ENCODE assay signal across 1 cellular context in the genomic region with DNA sequence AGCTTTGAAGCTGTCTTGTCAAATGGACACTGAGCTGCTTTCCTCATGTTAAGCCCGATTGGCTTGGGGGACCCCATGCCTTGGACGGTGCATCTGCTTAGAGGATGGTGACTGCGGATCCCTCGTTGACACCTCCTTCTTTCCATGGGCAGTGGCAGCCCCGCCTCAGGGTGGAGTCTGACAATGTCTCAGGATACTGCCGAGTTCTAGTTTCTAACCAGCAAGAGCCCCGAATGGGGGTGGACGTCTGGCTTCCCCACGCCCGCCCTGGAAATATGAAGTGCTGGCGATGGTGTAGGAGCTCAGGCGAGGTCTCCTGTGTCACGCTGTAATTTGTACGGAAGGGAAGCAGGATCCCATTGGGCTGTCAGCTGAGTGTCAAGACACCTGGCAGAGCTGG.
TF ChIP-seq lines count a peak whose summit lies in the region.

No MANE protein-coding gene starts in this region.

TF ChIP-seq in GM23338, 12 proteins besides CTCF, POLR2A, EP300 and RAD21 (continued from another document):
- TF ChIP-seq, protein P1, sequence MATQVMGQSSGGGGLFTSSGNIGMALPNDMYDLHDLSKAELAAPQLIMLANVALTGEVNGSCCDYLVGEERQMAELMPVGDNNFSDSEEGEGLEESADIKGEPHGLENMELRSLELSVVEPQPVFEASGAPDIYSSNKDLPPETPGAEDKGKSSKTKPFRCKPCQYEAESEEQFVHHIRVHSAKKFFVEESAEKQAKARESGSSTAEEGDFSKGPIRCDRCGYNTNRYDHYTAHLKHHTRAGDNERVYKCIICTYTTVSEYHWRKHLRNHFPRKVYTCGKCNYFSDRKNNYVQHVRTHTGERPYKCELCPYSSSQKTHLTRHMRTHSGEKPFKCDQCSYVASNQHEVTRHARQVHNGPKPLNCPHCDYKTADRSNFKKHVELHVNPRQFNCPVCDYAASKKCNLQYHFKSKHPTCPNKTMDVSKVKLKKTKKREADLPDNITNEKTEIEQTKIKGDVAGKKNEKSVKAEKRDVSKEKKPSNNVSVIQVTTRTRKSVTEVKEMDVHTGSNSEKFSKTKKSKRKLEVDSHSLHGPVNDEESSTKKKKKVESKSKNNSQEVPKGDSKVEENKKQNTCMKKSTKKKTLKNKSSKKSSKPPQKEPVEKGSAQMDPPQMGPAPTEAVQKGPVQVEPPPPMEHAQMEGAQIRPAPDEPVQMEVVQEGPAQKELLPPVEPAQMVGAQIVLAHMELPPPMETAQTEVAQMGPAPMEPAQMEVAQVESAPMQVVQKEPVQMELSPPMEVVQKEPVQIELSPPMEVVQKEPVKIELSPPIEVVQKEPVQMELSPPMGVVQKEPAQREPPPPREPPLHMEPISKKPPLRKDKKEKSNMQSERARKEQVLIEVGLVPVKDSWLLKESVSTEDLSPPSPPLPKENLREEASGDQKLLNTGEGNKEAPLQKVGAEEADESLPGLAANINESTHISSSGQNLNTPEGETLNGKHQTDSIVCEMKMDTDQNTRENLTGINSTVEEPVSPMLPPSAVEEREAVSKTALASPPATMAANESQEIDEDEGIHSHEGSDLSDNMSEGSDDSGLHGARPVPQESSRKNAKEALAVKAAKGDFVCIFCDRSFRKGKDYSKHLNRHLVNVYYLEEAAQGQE (IDR thresholded peaks at IDR 0.05; ENCODE audit: unreplicated experiment): no peak
- no peak for TF ChIP-seq ZNF331 (CRISPR knock-in tag; IDR thresholded peaks at IDR 0.05; ENCODE audit: low read depth)
- TF ChIP-seq NANOG (IDR thresholded peaks at IDR 0.05; ENCODE audit: borderline replicate concordance): no peak
- no peak for TF ChIP-seq EZH2phosphoT487 (IDR thresholded peaks at IDR 0.05; ENCODE audit: unreplicated experiment)
- no peak for TF ChIP-seq CREB1 (CRISPR knock-in tag; IDR thresholded peaks at IDR 0.05; ENCODE audit: low read depth)
